ENCODE assay signal across 22 cellular contexts in genomic region chr16:56584276-56584675, GRCh38. TPM values are rescaled to one million over a fixed set of nuclear protein-coding genes. Genes with fewer than 3 reads are reported as not detected.
"Had no signal": no experiment of that assay in that cellular context is flagged by ENCODE, and none has a peak within 500 bp of the region (broad histone marks: within the 10 kb centered on the region; RNA-seq: fewer than 3 reads in every experiment).

No MANE protein-coding gene starts in this region.

- DNase-seq: KBM-7, MV-4-11, NCI-H1048, NCI-H1105 treated with DMSO at 0.1 percent for 48 hours, NCI-H1417 treated with DMSO at 0.1 percent for 48 hours, NCI-H187, NCI-H2029, NCI-H2081 treated with DMSO at 0.1 percent for 48 hours, NCI-H2171, NCI-H226, NCI-H446, NCI-H510A, NCI-H524 treated with DMSO at 0.1 percent for 48 hours, NCI-H69, NCI-H774, Right ventricle myocardium superior, RPMI8226, SIG-M5 had no signal

- H3K4me3 Mint-ChIP-seq: IgD-negative memory B cell had no signal

- H3K27ac Mint-ChIP-seq: IgD-negative memory B cell had no signal

RNA-seq across cellular contexts. Expression of gene MT3, which starts 5.1 kb away (rescaled TPM):
- total RNA-seq: LHCN-M2, MCF 10A, SJSA1 had no signal

RNA-seq across cellular contexts. Expression of gene MT4, which starts 19.4 kb away (rescaled TPM):
- total RNA-seq: LHCN-M2, MCF 10A, Right ventricle myocardium superior, SJSA1 had no signal

RNA-seq across cellular contexts. Expression of gene MT1M, which starts 48.2 kb away (rescaled TPM):
- total RNA-seq: MCF 10A had no signal
